18 cellular contexts compared by ENCODE assay signal in genomic region chr17:4426499-4427208, GRCh38. TPM values are rescaled to one million over a fixed set of nuclear protein-coding genes. Genes with fewer than 3 reads are reported as not detected.
DNase-seq lines count a peak whose midpoint lies in the region; ATAC-seq and TF ChIP-seq lines count a peak whose summit lies in the region.
"Had no signal": no experiment of that assay in that cellular context is flagged by ENCODE, and none has a peak within 500 bp of the region (broad histone marks: within the 10 kb centered on the region; RNA-seq: fewer than 3 reads in every experiment).

No MANE protein-coding gene starts in this region.

- TF ChIP-seq CTCF in body of pancreas (IDR thresholded peaks at IDR 0.05) (no peak), osteoblast (IDR thresholded peaks at IDR 0.05; ENCODE audit: extremely low read depth, low read depth, low read length) (no peak)

- H3K36me3 ChIP-seq in BLaER1 (no peaks in the 10 kb centered on the region), H7 (replicated peaks; ENCODE audit: control insufficient read depth, insufficient read depth, low read length) (no peaks in the 10 kb centered on the region), body of pancreas (replicated peaks in 1 of 2; ENCODE audit: insufficient read depth in 1 of 2, low read depth in 2 of 2) (no peaks in the 10 kb centered on the region), osteoblast (ENCODE audit: insufficient read depth, low read length) (no peaks in the 10 kb centered on the region), GM23248 (ENCODE audit: low read depth) (no peaks in the 10 kb centered on the region)
- H3K36me3 ChIP-seq: HAP-1 had no signal

- H3K4me1 ChIP-seq in BLaER1 = peaks cover 16% of the 10 kb centered on the region
- no peaks in the 10 kb centered on the region for H3K4me1 ChIP-seq in body of pancreas
- H3K4me1 ChIP-seq in osteoblast (ENCODE audit: insufficient read depth, low read length) = no peaks in the 10 kb centered on the region
- H3K4me1 ChIP-seq in GM23248 (ENCODE audit: insufficient read depth) = no peaks in the 10 kb centered on the region
- H3K4me1 ChIP-seq: HAP-1 had no signal

- H3K4me3 ChIP-seq in BLaER1 = no peak overlapping the region
- no peak overlapping the region for H3K4me3 ChIP-seq in H7 (ENCODE audit: insufficient read depth, low read depth, low read length)
- H3K4me3 ChIP-seq in body of pancreas = no peak overlapping the region
- H3K4me3 ChIP-seq in osteoblast (ENCODE audit: insufficient read depth, low read length) = no peak overlapping the region
- no peak overlapping the region for H3K4me3 ChIP-seq in GM23248
- H3K4me3 ChIP-seq: HAP-1 had no signal

- DNase-seq in H7 (peak; percentile 11), body of pancreas (no peak), osteoblast (ENCODE audit: insufficient read length, low spot score, missing footprints) (peak; percentile 46), GM23248 (no peak), NCI-H2029 treated with DMSO at 0.1 percent for 48 hours (lab: John Stamatoyannopoulos, UW) (no peak), SKM-1 treated with dmso at 0.1 percent for 144 hours (lab: John Stamatoyannopoulos, UW; ENCODE audit: unreplicated experiment) (no peak)
- DNase-seq: CD4-positive, alpha-beta T cell; DMS79; GDM1; MV-4-11; NCI-H2107; NCI-H226; NCI-H69; NK-92 treated with Interleukin-12 subunit alpha and Interleukin-12 subunit beta, amount 100 ng/mL, for 24 hours; PC-3 had no signal

- intact Hi-C loops in body of pancreas (cut with DNase I) = no loop called here

- H3K4me2 ChIP-seq in BLaER1 (peak overlapping the region; percentile 65), osteoblast (ENCODE audit: insufficient read depth, low read length) (no peak overlapping the region), GM23248 (ENCODE audit: unreplicated experiment) (no peak overlapping the region)

- no peaks in the 10 kb centered on the region for H3F3A ChIP-seq in GM23248 (ENCODE audit: insufficient read depth)

- WGBS in body of pancreas, 2 donors = 55 to 57% methylated on average over 10 of the region's 10 CpGs
- WGBS in GM23248 (ENCODE audit: low coverage in 1 of 2, low lambda C conversion rate in 2 of 2, missing lambda C conversion rate in 2 of 2), 2 experiments = 63 to 68% methylated on average over 10 of the region's 10 CpGs

- H4K20me1 ChIP-seq in BLaER1 (no peaks in the 10 kb centered on the region), osteoblast (ENCODE audit: insufficient read depth, low read length) (no peaks in the 10 kb centered on the region), GM23248 (ENCODE audit: insufficient read depth) (no peaks in the 10 kb centered on the region)

- no peaks in the 10 kb centered on the region for H3K9me3 ChIP-seq in BLaER1
- H3K9me3 ChIP-seq in body of pancreas = no peaks in the 10 kb centered on the region
- H3K9me3 ChIP-seq in osteoblast (ENCODE audit: low read depth, low read length) = no peaks in the 10 kb centered on the region
- no peaks in the 10 kb centered on the region for H3K9me3 ChIP-seq in GM23248 (ENCODE audit: low read depth)
- H3K9me3 ChIP-seq: HAP-1 had no signal

- TF ChIP-seq POLR2A in body of pancreas (IDR thresholded peaks at IDR 0.05) = no peak

- H3K9me2 ChIP-seq in GM23248 (ENCODE audit: insufficient read depth) = no peaks in the 10 kb centered on the region

- no peaks in the 10 kb centered on the region for H3K79me2 ChIP-seq in osteoblast (ENCODE audit: insufficient read depth, low read length)
- H3K79me2 ChIP-seq in GM23248 (ENCODE audit: insufficient read depth) = no peaks in the 10 kb centered on the region

- H3K27ac ChIP-seq in BLaER1 = peak overlapping the region; percentile 50; the same call in 1 of the 2 replicates
- H3K27ac ChIP-seq in body of pancreas = peak overlapping the region in 1 of 4 donors; percentile 25
- no peak overlapping the region for H3K27ac ChIP-seq in osteoblast (ENCODE audit: low read depth, low read length)
- no peak overlapping the region for H3K27ac ChIP-seq in GM23248

- H2AFZ ChIP-seq in osteoblast (ENCODE audit: low read length) (no peak overlapping the region), GM23248 (no peak overlapping the region)

- peak; percentile 58 for ATAC-seq in body of pancreas
- no peak for ATAC-seq in GM18498 (IDR thresholded peaks at IDR 0.05; ENCODE audit: unreplicated experiment)
- ATAC-seq: PC-3 had no signal

- no peaks in the 10 kb centered on the region for H3K27me3 ChIP-seq in BLaER1
- no peaks in the 10 kb centered on the region for H3K27me3 ChIP-seq in H7 (ENCODE audit: control insufficient read depth, insufficient read depth, low read length)
- H3K27me3 ChIP-seq in body of pancreas = no peaks in the 10 kb centered on the region
- H3K27me3 ChIP-seq in osteoblast (ENCODE audit: insufficient read depth, low read length) = no peaks in the 10 kb centered on the region
- 0 out of 2 replicates have a peak, but pooled peaks cover 3% of the 10 kb centered on the region for H3K27me3 ChIP-seq in GM23248 (replicated peaks; ENCODE audit: insufficient read depth)

- H3K9ac ChIP-seq in BLaER1 (no peak overlapping the region), GM23248 (no peak overlapping the region)

- in situ Hi-C loops in GM23248 (cut with MboI) = no loop called here

RNA-seq across cellular contexts. Expression of gene SPNS3, which starts 7.1 kb away (rescaled TPM):
- 0.52 TPM in 1 of 2 replicates, not detected in the other for total RNA-seq in H7 (2014; rRNA removed; shearing (Covaris generic))
- total RNA-seq in body of pancreas (not detected), osteoblast (not detected in 2 replicates)
- not detected in 2 replicates for total RNA-seq in GM23248 (2014; rRNA removed; shearing (Covaris generic))
- polyA plus RNA-seq in GM23248 (2016; fragmentation: Nextera tagmentation; extraction: Ambion mirVana) = not detected in 2 replicates

Comparison
In these comparisons a context has a peak if more than half of its experiments do, and no peak if none do; other contexts are left out.
1. DNase-seq: peak in H7 (single experiment) and osteoblast (single experiment); none in body of pancreas (0 of 4), GM23248 (single experiment), NCI-H2029 treated with DMSO at 0.1 percent for 48 hours (single experiment) and SKM-1 treated with dmso at 0.1 percent for 144 hours (single experiment).